In the genomic region with DNA sequence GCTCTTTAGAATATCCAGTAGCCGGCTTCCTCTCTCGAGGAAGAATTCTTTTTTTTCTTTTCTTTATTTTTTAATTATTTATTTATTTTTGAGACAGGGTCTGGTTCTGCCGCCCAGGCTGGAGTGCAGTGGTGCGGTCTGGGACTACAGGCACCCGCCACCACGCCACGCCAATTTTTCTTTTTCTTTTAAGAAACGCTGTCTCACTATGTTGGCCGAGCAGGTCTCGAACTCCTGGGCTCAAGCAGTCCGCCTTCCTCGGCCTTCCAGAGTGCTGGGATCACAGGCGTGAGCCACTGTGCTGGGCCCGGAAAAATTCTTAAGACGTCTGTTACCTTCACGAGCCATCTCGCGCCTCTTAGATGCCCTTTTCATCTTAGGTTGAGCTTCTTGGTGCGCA, we compare ENCODE assay signal across 8 cellular contexts. TPM values are rescaled to one million over a fixed set of nuclear protein-coding genes. Genes with fewer than 3 reads are reported as not detected.
DNase-seq lines count a peak whose midpoint lies in the region; ATAC-seq, FAIRE-seq and TF ChIP-seq lines count a peak whose summit lies in the region.

No MANE protein-coding gene starts in this region.

- H3K4me1 ChIP-seq in mucosa of descending colon (ENCODE audit: low read depth): peaks cover 19% of the 10 kb centered on the region

- FAIRE-seq in bronchial epithelial cell (lab: Jason Lieb, UNC): no peak

- no peaks in the 10 kb centered on the region for H3K27me3 Mint-ChIP-seq in stimulated activated naive CD8-positive, alpha-beta T cell treated with anti-CD3 and anti-CD28 coated beads, Interleukin-15, Interleukin-2, amounts not matched to agents 100 ng/mL and 50 ng/mL, for 24 hours

- no peak for DNase-seq in stimulated activated naive CD8-positive, alpha-beta T cell treated with anti-CD3 and anti-CD28 coated beads, Interleukin-15, Interleukin-2, amounts not matched to agents 100 U/mL and 50 U/mL, for 24 hours
- DNase-seq in bronchial epithelial cell (ENCODE audit: low read depth): no peak
- peak in 2 of 3 donors; percentile 38 to 61 for DNase-seq in mucosa of descending colon
- DNase-seq in glomerular visceral epithelial cell (ENCODE audit: extremely low spot score): no peak
- DNase-seq in activated effector memory CD4-positive, alpha-beta T cell treated with anti-CD3 and anti-CD28 coated beads, Interleukin-2, amount 50 U/mL, for 16 hours: no peak
- DNase-seq in NCI-H524 (lab: John Stamatoyannopoulos, UW): no peak
- no peak for DNase-seq in NCI-H146 treated with DMSO at 0.1 percent for 48 hours (lab: John Stamatoyannopoulos, UW; ENCODE audit: unreplicated experiment)

- H3K36me3 ChIP-seq in bronchial epithelial cell (ENCODE audit: control insufficient read depth, insufficient read depth, low read length) (no peaks in the 10 kb centered on the region), mucosa of descending colon (ENCODE audit: low read depth) (no peaks in the 10 kb centered on the region)

- no peaks in the 10 kb centered on the region for H3K9me3 Mint-ChIP-seq in stimulated activated naive CD8-positive, alpha-beta T cell treated with anti-CD3 and anti-CD28 coated beads, Interleukin-15, Interleukin-2, amounts not matched to agents 100 ng/mL and 50 ng/mL, for 24 hours

- ATAC-seq in stimulated activated naive CD8-positive, alpha-beta T cell treated with anti-CD3 and anti-CD28 coated beads, Interleukin-15, Interleukin-2, amounts not matched to agents 100 U/mL and 50 U/mL, for 24 hours: no peak
- no peak for ATAC-seq in mucosa of descending colon

- H3K27me3 ChIP-seq in bronchial epithelial cell (ENCODE audit: control insufficient read depth, insufficient read depth, low read length): no peaks in the 10 kb centered on the region

- H3K4me3 ChIP-seq in bronchial epithelial cell (ENCODE audit: low read depth, low read length) (peak overlapping the region; percentile 82), mucosa of descending colon (peak overlapping the region; percentile 94)

- H3K27ac Mint-ChIP-seq in stimulated activated naive CD8-positive, alpha-beta T cell treated with anti-CD3 and anti-CD28 coated beads, Interleukin-15, Interleukin-2, amounts not matched to agents 100 ng/mL and 50 ng/mL, for 24 hours: peak overlapping the region; percentile 85

- no peaks in the 10 kb centered on the region for H3K9me3 ChIP-seq in mucosa of descending colon

- H3K36me3 Mint-ChIP-seq in stimulated activated naive CD8-positive, alpha-beta T cell treated with anti-CD3 and anti-CD28 coated beads, Interleukin-15, Interleukin-2, amounts not matched to agents 100 ng/mL and 50 ng/mL, for 24 hours (ENCODE audit: low read depth): peaks cover 8% of the 10 kb centered on the region

- peaks cover 33% of the 10 kb centered on the region for H3K4me1 Mint-ChIP-seq in stimulated activated naive CD8-positive, alpha-beta T cell treated with anti-CD3 and anti-CD28 coated beads, Interleukin-15, Interleukin-2, amounts not matched to agents 100 ng/mL and 50 ng/mL, for 24 hours (ENCODE audit: low read depth)

- peak overlapping the region; percentile 82 for H3K4me3 Mint-ChIP-seq in stimulated activated naive CD8-positive, alpha-beta T cell treated with anti-CD3 and anti-CD28 coated beads, Interleukin-15, Interleukin-2, amounts not matched to agents 100 ng/mL and 50 ng/mL, for 24 hours

- intact Hi-C loops in mucosa of descending colon (cut with DNase I, micrococcal nuclease): no loop called here

- TF ChIP-seq CTCF in bronchial epithelial cell (IDR thresholded peaks at IDR 0.05; ENCODE audit: insufficient read depth, low read length, severe bottlenecking): no peak
- TF ChIP-seq CTCF in mucosa of descending colon (IDR thresholded peaks at IDR 0.05): no peak

RNA-seq across cellular contexts. Expression of a gene that starts 0.9 kb away (rescaled TPM):
- total RNA-seq in bronchial epithelial cell: 14.0 and 14.7 TPM in 2 replicates
- 100 to 1,000 TPM in 1 of 3 donors, 10 to 100 TPM in 2; 58.3 to 110 (median 67.7) TPM for total RNA-seq in mucosa of descending colon

Comparison
In these comparisons a context has a peak if more than half of its experiments do, and no peak if none do; other contexts are left out.
1. DNase-seq: peak in mucosa of descending colon (2 of 3); none in stimulated activated naive CD8-positive, alpha-beta T cell treated with anti-CD3 and anti-CD28 coated beads, Interleukin-15, Interleukin-2, amounts not matched to agents 100 U/mL and 50 U/mL, for 24 hours (single experiment), bronchial epithelial cell (single experiment), glomerular visceral epithelial cell (single experiment), activated effector memory CD4-positive, alpha-beta T cell treated with anti-CD3 and anti-CD28 coated beads, Interleukin-2, amount 50 U/mL, for 16 hours (single experiment), NCI-H524 (0 of 2) and NCI-H146 treated with DMSO at 0.1 percent for 48 hours (single experiment).